In the genomic region with DNA sequence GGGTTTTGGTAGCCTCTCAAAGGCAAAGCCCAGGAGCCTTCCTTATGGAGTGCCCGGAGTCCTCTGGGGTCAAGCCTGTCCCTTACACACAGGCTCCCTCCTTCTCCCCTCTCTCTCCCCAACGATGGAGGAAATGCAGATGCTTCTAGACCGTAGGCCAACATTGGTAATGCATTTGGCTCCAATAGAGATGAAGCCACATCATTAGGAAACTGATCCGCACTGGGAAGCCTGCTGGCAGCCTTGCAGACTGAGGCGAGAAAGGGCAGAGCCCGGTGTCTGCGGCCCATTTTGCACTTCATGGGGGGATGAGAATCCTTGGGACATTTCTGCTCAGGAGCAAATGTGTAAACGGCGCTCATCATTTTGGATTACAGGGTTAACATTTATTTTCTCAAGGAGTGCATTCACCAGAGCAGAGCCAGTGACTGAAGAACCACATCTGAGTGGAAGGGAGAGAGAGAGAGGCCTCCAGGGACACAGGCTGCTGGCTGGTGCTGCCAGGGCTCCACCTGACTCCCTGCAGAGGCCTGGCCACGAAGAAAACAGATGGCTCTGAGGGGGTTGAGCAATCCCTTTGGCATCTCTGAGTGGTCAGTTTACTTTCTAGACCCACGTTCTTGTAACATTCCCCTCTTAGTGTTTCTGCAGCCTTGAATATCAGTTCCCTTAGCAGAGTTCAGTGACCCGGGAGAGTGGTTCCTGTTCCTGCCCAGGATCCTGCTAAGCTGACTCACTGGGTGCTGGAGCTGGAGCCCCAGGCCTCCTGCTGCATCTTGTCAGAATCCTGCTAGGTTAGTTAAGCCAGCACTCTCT, we compare ENCODE assay signal across 1 cellular context.
A peak's percentile ranks its signal among the peaks of the same experiment; 100 is the strongest.
TF ChIP-seq lines count a peak whose summit lies in the region.

No MANE protein-coding gene starts in this region.

TF ChIP-seq in HepG2, 621 proteins besides CTCF, POLR2A, EP300 and RAD21 (continues in another document):
- TF ChIP-seq TOPORS (CRISPR knock-in tag; IDR thresholded peaks at IDR 0.05), result no peak
- TF ChIP-seq ZNF446 (CRISPR knock-in tag; IDR thresholded peaks at IDR 0.05), result 0 out of 2 replicates have a peak, but pooled peaks have one; percentile 10
- TF ChIP-seq, protein P1, sequence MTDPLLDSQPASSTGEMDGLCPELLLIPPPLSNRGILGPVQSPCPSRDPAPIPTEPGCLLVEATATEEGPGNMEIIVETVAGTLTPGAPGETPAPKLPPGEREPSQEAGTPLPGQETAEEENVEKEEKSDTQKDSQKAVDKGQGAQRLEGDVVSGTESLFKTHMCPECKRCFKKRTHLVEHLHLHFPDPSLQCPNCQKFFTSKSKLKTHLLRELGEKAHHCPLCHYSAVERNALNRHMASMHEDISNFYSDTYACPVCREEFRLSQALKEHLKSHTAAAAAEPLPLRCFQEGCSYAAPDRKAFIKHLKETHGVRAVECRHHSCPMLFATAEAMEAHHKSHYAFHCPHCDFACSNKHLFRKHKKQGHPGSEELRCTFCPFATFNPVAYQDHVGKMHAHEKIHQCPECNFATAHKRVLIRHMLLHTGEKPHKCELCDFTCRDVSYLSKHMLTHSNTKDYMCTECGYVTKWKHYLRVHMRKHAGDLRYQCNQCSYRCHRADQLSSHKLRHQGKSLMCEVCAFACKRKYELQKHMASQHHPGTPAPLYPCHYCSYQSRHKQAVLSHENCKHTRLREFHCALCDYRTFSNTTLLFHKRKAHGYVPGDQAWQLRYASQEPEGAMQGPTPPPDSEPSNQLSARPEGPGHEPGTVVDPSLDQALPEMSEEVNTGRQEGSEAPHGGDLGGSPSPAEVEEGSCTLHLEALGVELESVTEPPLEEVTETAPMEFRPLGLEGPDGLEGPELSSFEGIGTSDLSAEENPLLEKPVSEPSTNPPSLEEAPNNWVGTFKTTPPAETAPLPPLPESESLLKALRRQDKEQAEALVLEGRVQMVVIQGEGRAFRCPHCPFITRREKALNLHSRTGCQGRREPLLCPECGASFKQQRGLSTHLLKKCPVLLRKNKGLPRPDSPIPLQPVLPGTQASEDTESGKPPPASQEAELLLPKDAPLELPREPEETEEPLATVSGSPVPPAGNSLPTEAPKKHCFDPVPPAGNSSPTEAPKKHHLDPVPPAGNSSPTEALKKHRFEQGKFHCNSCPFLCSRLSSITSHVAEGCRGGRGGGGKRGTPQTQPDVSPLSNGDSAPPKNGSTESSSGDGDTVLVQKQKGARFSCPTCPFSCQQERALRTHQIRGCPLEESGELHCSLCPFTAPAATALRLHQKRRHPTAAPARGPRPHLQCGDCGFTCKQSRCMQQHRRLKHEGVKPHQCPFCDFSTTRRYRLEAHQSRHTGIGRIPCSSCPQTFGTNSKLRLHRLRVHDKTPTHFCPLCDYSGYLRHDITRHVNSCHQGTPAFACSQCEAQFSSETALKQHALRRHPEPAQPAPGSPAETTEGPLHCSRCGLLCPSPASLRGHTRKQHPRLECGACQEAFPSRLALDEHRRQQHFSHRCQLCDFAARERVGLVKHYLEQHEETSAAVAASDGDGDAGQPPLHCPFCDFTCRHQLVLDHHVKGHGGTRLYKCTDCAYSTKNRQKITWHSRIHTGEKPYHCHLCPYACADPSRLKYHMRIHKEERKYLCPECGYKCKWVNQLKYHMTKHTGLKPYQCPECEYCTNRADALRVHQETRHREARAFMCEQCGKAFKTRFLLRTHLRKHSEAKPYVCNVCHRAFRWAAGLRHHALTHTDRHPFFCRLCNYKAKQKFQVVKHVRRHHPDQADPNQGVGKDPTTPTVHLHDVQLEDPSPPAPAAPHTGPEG (CRISPR knock-in tag; IDR thresholded peaks at IDR 0.05), result no peak
- TF ChIP-seq, protein P2, sequence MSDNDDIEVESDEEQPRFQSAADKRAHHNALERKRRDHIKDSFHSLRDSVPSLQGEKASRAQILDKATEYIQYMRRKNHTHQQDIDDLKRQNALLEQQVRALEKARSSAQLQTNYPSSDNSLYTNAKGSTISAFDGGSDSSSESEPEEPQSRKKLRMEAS (IDR thresholded peaks at IDR 0.05), result 0 out of 2 replicates have a peak, but pooled peaks have one; percentile 29
- TF ChIP-seq KLF9 (CRISPR knock-in tag; IDR thresholded peaks at IDR 0.05; ENCODE audit: low read depth), result no peak
- TF ChIP-seq ZNF543 (CRISPR knock-in tag; IDR thresholded peaks at IDR 0.05), result 0 out of 2 replicates have a peak, but pooled peaks have one; percentile 8
- no peak for TF ChIP-seq HCFC1 (IDR thresholded peaks at IDR 0.05; ENCODE audit: low read depth, low read length)
- TF ChIP-seq U2AF2 (IDR thresholded peaks at IDR 0.05; ENCODE audit: low read depth, low read length), result no peak
- 0 out of 2 replicates have a peak, but pooled peaks have one; percentile 35 for TF ChIP-seq SALL1 (CRISPR knock-in tag; IDR thresholded peaks at IDR 0.05)
- TF ChIP-seq, protein P3, sequence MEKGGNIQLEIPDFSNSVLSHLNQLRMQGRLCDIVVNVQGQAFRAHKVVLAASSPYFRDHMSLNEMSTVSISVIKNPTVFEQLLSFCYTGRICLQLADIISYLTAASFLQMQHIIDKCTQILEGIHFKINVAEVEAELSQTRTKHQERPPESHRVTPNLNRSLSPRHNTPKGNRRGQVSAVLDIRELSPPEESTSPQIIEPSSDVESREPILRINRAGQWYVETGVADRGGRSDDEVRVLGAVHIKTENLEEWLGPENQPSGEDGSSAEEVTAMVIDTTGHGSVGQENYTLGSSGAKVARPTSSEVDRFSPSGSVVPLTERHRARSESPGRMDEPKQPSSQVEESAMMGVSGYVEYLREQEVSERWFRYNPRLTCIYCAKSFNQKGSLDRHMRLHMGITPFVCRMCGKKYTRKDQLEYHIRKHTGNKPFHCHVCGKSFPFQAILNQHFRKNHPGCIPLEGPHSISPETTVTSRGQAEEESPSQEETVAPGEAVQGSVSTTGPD (CRISPR knock-in tag; IDR thresholded peaks at IDR 0.05), result no peak
- TF ChIP-seq ZFY (CRISPR knock-in tag; IDR thresholded peaks at IDR 0.05), result peak; percentile 34; the same call in 1 of the 2 replicates
- no peak for TF ChIP-seq NCOR1 (IDR thresholded peaks at IDR 0.05; ENCODE audit: borderline replicate concordance, low read length)
- 0 out of 2 replicates have a peak, but pooled peaks have one; percentile 69 for TF ChIP-seq CC2D1A (CRISPR knock-in tag; IDR thresholded peaks at IDR 0.05)
- peak; percentile 83 for TF ChIP-seq GATAD2A (CRISPR knock-in tag; IDR thresholded peaks at IDR 0.05)
- TF ChIP-seq, protein P4, sequence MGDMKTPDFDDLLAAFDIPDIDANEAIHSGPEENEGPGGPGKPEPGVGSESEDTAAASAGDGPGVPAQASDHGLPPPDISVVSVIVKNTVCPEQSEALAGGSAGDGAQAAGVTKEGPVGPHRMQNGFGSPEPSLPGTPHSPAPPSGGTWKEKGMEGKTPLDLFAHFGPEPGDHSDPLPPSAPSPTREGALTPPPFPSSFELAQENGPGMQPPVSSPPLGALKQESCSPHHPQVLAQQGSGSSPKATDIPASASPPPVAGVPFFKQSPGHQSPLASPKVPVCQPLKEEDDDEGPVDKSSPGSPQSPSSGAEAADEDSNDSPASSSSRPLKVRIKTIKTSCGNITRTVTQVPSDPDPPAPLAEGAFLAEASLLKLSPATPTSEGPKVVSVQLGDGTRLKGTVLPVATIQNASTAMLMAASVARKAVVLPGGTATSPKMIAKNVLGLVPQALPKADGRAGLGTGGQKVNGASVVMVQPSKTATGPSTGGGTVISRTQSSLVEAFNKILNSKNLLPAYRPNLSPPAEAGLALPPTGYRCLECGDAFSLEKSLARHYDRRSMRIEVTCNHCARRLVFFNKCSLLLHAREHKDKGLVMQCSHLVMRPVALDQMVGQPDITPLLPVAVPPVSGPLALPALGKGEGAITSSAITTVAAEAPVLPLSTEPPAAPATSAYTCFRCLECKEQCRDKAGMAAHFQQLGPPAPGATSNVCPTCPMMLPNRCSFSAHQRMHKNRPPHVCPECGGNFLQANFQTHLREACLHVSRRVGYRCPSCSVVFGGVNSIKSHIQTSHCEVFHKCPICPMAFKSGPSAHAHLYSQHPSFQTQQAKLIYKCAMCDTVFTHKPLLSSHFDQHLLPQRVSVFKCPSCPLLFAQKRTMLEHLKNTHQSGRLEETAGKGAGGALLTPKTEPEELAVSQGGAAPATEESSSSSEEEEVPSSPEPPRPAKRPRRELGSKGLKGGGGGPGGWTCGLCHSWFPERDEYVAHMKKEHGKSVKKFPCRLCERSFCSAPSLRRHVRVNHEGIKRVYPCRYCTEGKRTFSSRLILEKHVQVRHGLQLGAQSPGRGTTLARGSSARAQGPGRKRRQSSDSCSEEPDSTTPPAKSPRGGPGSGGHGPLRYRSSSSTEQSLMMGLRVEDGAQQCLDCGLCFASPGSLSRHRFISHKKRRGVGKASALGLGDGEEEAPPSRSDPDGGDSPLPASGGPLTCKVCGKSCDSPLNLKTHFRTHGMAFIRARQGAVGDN (CRISPR knock-in tag; IDR thresholded peaks at IDR 0.05), result peak; percentile 51
- TF ChIP-seq ARID2 (CRISPR knock-in tag; IDR thresholded peaks at IDR 0.05; ENCODE audit: borderline replicate concordance), result no peak
- TF ChIP-seq, protein P5, sequence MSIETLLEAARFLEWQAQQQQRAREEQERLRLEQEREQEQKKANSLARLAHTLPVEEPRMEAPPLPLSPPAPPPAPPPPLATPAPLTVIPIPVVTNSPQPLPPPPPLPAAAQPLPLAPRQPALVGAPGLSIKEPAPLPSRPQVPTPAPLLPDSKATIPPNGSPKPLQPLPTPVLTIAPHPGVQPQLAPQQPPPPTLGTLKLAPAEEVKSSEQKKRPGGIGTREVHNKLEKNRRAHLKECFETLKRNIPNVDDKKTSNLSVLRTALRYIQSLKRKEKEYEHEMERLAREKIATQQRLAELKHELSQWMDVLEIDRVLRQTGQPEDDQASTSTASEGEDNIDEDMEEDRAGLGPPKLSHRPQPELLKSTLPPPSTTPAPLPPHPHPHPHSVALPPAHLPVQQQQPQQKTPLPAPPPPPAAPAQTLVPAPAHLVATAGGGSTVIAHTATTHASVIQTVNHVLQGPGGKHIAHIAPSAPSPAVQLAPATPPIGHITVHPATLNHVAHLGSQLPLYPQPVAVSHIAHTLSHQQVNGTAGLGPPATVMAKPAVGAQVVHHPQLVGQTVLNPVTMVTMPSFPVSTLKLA (IDR thresholded peaks at IDR 0.05), result no peak
- TF ChIP-seq ZNF777 (CRISPR knock-in tag; IDR thresholded peaks at IDR 0.05), result no peak
- TF ChIP-seq CBX2 (IDR thresholded peaks at IDR 0.05; ENCODE audit: low read depth, low read length), result no peak
- peak; percentile 58; the same call in 1 of the 2 replicates for TF ChIP-seq CBX2 (CRISPR knock-in tag; IDR thresholded peaks at IDR 0.05; ENCODE audit: low read depth)
- no peak for TF ChIP-seq SIN3B (IDR thresholded peaks at IDR 0.05; ENCODE audit: low read length)
- TF ChIP-seq AHR (CRISPR knock-in tag; IDR thresholded peaks at IDR 0.05), result 0 out of 2 replicates have a peak, but pooled peaks have one; percentile 6
- TF ChIP-seq MED1 (CRISPR knock-in tag; IDR thresholded peaks at IDR 0.05), result no peak; the same call in 1 of the 2 replicates
- TF ChIP-seq, protein P6, sequence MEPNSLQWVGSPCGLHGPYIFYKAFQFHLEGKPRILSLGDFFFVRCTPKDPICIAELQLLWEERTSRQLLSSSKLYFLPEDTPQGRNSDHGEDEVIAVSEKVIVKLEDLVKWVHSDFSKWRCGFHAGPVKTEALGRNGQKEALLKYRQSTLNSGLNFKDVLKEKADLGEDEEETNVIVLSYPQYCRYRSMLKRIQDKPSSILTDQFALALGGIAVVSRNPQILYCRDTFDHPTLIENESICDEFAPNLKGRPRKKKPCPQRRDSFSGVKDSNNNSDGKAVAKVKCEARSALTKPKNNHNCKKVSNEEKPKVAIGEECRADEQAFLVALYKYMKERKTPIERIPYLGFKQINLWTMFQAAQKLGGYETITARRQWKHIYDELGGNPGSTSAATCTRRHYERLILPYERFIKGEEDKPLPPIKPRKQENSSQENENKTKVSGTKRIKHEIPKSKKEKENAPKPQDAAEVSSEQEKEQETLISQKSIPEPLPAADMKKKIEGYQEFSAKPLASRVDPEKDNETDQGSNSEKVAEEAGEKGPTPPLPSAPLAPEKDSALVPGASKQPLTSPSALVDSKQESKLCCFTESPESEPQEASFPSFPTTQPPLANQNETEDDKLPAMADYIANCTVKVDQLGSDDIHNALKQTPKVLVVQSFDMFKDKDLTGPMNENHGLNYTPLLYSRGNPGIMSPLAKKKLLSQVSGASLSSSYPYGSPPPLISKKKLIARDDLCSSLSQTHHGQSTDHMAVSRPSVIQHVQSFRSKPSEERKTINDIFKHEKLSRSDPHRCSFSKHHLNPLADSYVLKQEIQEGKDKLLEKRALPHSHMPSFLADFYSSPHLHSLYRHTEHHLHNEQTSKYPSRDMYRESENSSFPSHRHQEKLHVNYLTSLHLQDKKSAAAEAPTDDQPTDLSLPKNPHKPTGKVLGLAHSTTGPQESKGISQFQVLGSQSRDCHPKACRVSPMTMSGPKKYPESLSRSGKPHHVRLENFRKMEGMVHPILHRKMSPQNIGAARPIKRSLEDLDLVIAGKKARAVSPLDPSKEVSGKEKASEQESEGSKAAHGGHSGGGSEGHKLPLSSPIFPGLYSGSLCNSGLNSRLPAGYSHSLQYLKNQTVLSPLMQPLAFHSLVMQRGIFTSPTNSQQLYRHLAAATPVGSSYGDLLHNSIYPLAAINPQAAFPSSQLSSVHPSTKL (CRISPR knock-in tag; IDR thresholded peaks at IDR 0.05), result peak; percentile 78
- no peak for TF ChIP-seq RCOR2 (CRISPR knock-in tag; IDR thresholded peaks at IDR 0.05)
- TF ChIP-seq, protein P7, sequence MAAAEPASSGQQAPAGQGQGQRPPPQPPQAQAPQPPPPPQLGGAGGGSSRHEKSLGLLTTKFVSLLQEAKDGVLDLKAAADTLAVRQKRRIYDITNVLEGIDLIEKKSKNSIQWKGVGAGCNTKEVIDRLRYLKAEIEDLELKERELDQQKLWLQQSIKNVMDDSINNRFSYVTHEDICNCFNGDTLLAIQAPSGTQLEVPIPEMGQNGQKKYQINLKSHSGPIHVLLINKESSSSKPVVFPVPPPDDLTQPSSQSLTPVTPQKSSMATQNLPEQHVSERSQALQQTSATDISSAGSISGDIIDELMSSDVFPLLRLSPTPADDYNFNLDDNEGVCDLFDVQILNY (CRISPR knock-in tag; conservative IDR thresholded peaks at IDR 0.05), result no peak
- TF ChIP-seq ZNF589 (CRISPR knock-in tag; conservative IDR thresholded peaks at IDR 0.05), result no peak
- TF ChIP-seq ZNF282 (IDR thresholded peaks at IDR 0.05; ENCODE audit: partially characterized antibody), result no peak
- 0 out of 2 replicates have a peak, but pooled peaks have one; percentile 20 for TF ChIP-seq ZNF619 (CRISPR knock-in tag; IDR thresholded peaks at IDR 0.05)
- TF ChIP-seq ZNF34 (CRISPR knock-in tag; IDR thresholded peaks at IDR 0.05; ENCODE audit: borderline replicate concordance), result peak; percentile 59; the same call in 1 of the 2 replicates
- no peak for TF ChIP-seq ERF (CRISPR knock-in tag; IDR thresholded peaks at IDR 0.05)
- TF ChIP-seq ZNF749 (CRISPR knock-in tag; IDR thresholded peaks at IDR 0.05; ENCODE audit: borderline replicate concordance), result no peak
- TF ChIP-seq, protein P8, sequence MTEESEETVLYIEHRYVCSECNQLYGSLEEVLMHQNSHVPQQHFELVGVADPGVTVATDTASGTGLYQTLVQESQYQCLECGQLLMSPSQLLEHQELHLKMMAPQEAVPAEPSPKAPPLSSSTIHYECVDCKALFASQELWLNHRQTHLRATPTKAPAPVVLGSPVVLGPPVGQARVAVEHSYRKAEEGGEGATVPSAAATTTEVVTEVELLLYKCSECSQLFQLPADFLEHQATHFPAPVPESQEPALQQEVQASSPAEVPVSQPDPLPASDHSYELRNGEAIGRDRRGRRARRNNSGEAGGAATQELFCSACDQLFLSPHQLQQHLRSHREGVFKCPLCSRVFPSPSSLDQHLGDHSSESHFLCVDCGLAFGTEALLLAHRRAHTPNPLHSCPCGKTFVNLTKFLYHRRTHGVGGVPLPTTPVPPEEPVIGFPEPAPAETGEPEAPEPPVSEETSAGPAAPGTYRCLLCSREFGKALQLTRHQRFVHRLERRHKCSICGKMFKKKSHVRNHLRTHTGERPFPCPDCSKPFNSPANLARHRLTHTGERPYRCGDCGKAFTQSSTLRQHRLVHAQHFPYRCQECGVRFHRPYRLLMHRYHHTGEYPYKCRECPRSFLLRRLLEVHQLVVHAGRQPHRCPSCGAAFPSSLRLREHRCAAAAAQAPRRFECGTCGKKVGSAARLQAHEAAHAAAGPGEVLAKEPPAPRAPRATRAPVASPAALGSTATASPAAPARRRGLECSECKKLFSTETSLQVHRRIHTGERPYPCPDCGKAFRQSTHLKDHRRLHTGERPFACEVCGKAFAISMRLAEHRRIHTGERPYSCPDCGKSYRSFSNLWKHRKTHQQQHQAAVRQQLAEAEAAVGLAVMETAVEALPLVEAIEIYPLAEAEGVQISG (CRISPR knock-in tag; IDR thresholded peaks at IDR 0.05), result peak; percentile 19; the same call in 1 of the 2 replicates
